Comparison of ENCODE assay signal across 9 cellular contexts in genomic region chr20:877814-878213, GRCh38. TPM values are rescaled to one million over a fixed set of nuclear protein-coding genes. Genes with fewer than 3 reads are reported as not detected.
"Had no signal": no experiment of that assay in that cellular context is flagged by ENCODE, and none has a peak within 500 bp of the region (broad histone marks: within the 10 kb centered on the region; RNA-seq: fewer than 3 reads in every experiment).

No MANE protein-coding gene starts in this region.

- H3K36me3 ChIP-seq: HAP-1 had no signal

- H3K4me3 ChIP-seq: GM23248, GM23338, HAP-1 had no signal

- H3K9me3 Mint-ChIP-seq: GM23338, H9, HFFc6 had no signal

- H3K4me1 ChIP-seq: HAP-1 had no signal

- H3K27ac ChIP-seq: GM23248 had no signal

- ATAC-seq: HCT116 had no signal

- H3K9me3 ChIP-seq: HAP-1 had no signal

- H3K4me3 Mint-ChIP-seq: GM23338, H9, HFFc6 had no signal

- H3K27ac Mint-ChIP-seq: GM23338, H9, HFFc6 had no signal

- DNase-seq: GM23248, GOT3, H7, H9, HCEC 1CT, HFFc6 had no signal

RNA-seq across cellular contexts. Expression of gene ANGPT4, which starts 38.3 kb away (rescaled TPM):
- total RNA-seq: GM23248, HFFc6 had no signal
